8 cellular contexts compared by ENCODE assay signal in genomic region chr13:27450921-27451461, GRCh38. TPM values are rescaled to one million over a fixed set of nuclear protein-coding genes. Genes with fewer than 3 reads are reported as not detected.
A peak's percentile ranks its signal among the peaks of the same experiment; 100 is the strongest.
DNase-seq lines count a peak whose midpoint lies in the region; ATAC-seq and TF ChIP-seq lines count a peak whose summit lies in the region.

No MANE protein-coding gene starts in this region.

- H3K4me2 ChIP-seq in OCI-LY3 (ENCODE audit: low read length) (peak overlapping the region; percentile 95), parathyroid adenoma (ENCODE audit: low read length) (peak overlapping the region; percentile 64)

- ATAC-seq in heart right ventricle (peak in 6 of 8 donors; percentile 19 to 43 (median 32)), HG03045 (IDR thresholded peaks at IDR 0.05; ENCODE audit: unreplicated experiment) (no peak)

- H3K79me2 ChIP-seq in OCI-LY3 (ENCODE audit: low read length), result peaks cover 38% of the 10 kb centered on the region
- H3K79me2 ChIP-seq in parathyroid adenoma, result peaks cover 8% of the 10 kb centered on the region

- TF ChIP-seq CTCF in OCI-LY3 (IDR thresholded peaks at IDR 0.05; ENCODE audit: low read depth, low read length) (peak; percentile 17; the same call in 1 of the 2 replicates), heart right ventricle (IDR thresholded peaks at IDR 0.05) (peak in 1 of 9 donors; percentile 15), parathyroid adenoma (IDR thresholded peaks at IDR 0.05) (no peak)

- peaks cover 64% of the 10 kb centered on the region for H3K4me1 ChIP-seq in OCI-LY3 (ENCODE audit: low read length)
- H3K4me1 ChIP-seq in heart right ventricle, result peaks cover 0 to 63% (median 52%) of the 10 kb centered on the region in 9 donors
- peaks cover 4% of the 10 kb centered on the region for H3K4me1 ChIP-seq in parathyroid adenoma

- H3K9me3 ChIP-seq in OCI-LY3 (ENCODE audit: insufficient read depth, low read length) (no peaks in the 10 kb centered on the region), heart right ventricle (no peaks in the 10 kb centered on the region), parathyroid adenoma (ENCODE audit: control insufficient read depth, low read length) (no peaks in the 10 kb centered on the region)

- H3K9ac ChIP-seq in OCI-LY3 (ENCODE audit: low read length) (peak overlapping the region; percentile 95), parathyroid adenoma (peak overlapping the region; percentile 69)

- WGBS in heart right ventricle, 2 donors, result 1% methylated on average over 34 of the region's 34 CpGs

- H4K20me1 ChIP-seq in OCI-LY3 (ENCODE audit: insufficient read depth, low read length), result no peaks in the 10 kb centered on the region

- H3K36me3 ChIP-seq in OCI-LY3 (replicated peaks; ENCODE audit: low read depth, low read length) (peaks cover 7% of the 10 kb centered on the region), heart right ventricle (no peaks in the 10 kb centered on the region), parathyroid adenoma (ENCODE audit: control insufficient read depth, insufficient read depth, low read length) (no peaks in the 10 kb centered on the region)

- peak; percentile 45 for DNase-seq in NCI-H510A treated with DMSO at 0.1 percent for 48 hours (lab: John Stamatoyannopoulos, UW)
- no peak for DNase-seq in NCI-H510A (lab: John Stamatoyannopoulos, UW)
- DNase-seq in amniotic epithelial cell (ENCODE audit: low read depth), result peak; percentile 64
- peak; percentile 26 to 48 for DNase-seq in heart right ventricle
- no peak for DNase-seq in NCI-H446 treated with DMSO at 0.1 percent for 48 hours (lab: John Stamatoyannopoulos, UW)

- H3K27ac ChIP-seq in OCI-LY3 (ENCODE audit: low read length), result peak overlapping the region; percentile 92
- peak overlapping the region; percentile 97 to 100 (median 99) for H3K27ac ChIP-seq in heart right ventricle
- H3K27ac ChIP-seq in parathyroid adenoma, result peak overlapping the region; percentile 99

- no peak overlapping the region for H2AFZ ChIP-seq in OCI-LY3 (ENCODE audit: low read depth, low read length)
- H2AFZ ChIP-seq in parathyroid adenoma, result peak overlapping the region; percentile 89

- no peaks in the 10 kb centered on the region for H3K27me3 ChIP-seq in OCI-LY3 (ENCODE audit: low read depth, low read length)
- H3K27me3 ChIP-seq in heart right ventricle, result no peaks in the 10 kb centered on the region
- H3K27me3 ChIP-seq in parathyroid adenoma (ENCODE audit: control insufficient read depth, insufficient read depth, low read length), result no peaks in the 10 kb centered on the region

- intact Hi-C loops in heart right ventricle (cut with DNase I), result loop anchor here in 6 of 10 donors (1.0 to 10.0 kb wide), 5 partner anchors 26 to 174 kb away; partner anchors contain the start of genes LNX2 (in 6 of the 6), POLR1D (in 6 of the 6) and GTF3A (in 2 of the 6)

- H3K4me3 ChIP-seq in OCI-LY3 (ENCODE audit: low read length) (peak overlapping the region; percentile 80), heart right ventricle (peak overlapping the region; percentile 67 to 94 (median 87)), parathyroid adenoma (ENCODE audit: low read depth, low read length) (peak overlapping the region; percentile 91)

RNA-seq across cellular contexts. Expression of gene MTIF3, which starts 0.6 kb away (rescaled TPM):
- 100 to 1,000 TPM; 103 to 207 (median 121) TPM for total RNA-seq in heart right ventricle
- polyA plus RNA-seq in heart right ventricle, result 100 to 1,000 TPM; 127 to 217 TPM

RNA-seq across cellular contexts. Expression of gene GTF3A, which starts 26.6 kb away (rescaled TPM):
- 100 to 1,000 TPM; 137 to 262 (median 160) TPM for total RNA-seq in heart right ventricle
- polyA plus RNA-seq in heart right ventricle, result 100 to 1,000 TPM; 280 to 848 TPM

Comparison
In these comparisons a context has a peak if more than half of its experiments do, and no peak if none do; other contexts are left out.
1. DNase-seq: peak in NCI-H510A treated with DMSO at 0.1 percent for 48 hours (single experiment), amniotic epithelial cell (single experiment) and heart right ventricle (2 of 2); none in NCI-H510A (single experiment) and NCI-H446 treated with DMSO at 0.1 percent for 48 hours (single experiment).
2. Peak in every context shown above with its lines, with median percentiles within 50 percentile points of each other: H3K27ac ChIP-seq and H3K4me3 ChIP-seq.